Comparison of ENCODE assay signal across 10 cellular contexts in the genomic region with DNA sequence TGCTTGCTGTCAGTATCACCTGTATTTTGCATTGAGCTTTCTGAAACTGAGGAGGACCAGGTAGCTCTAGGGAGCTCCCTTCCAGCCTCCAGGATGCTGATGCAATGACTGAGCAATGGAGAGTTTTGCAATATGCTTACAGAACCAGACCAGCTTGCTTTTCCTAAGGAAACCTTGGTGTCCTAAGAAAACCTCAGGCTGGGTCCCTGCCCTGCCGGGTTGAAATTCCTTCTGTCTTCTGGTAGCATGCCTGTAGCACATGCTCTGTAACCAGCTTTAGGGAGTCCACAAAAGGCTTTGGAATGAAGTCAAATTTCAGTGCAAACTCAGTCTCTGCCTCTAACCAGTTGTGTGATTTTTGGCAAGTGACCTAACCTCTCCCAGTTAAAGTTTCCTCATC.
DNase-seq lines count a peak whose midpoint lies in the region; ATAC-seq and TF ChIP-seq lines count a peak whose summit lies in the region.
"Had no signal": no experiment of that assay in that cellular context is flagged by ENCODE, and none has a peak within 500 bp of the region (broad histone marks: within the 10 kb centered on the region; RNA-seq: fewer than 3 reads in every experiment).

No MANE protein-coding gene starts in this region.

- no peak for TF ChIP-seq POLR2A in suprapubic skin (IDR thresholded peaks at IDR 0.05)

- H3K27ac ChIP-seq in suprapubic skin: peak overlapping the region; percentile 44

- no peaks in the 10 kb centered on the region for H3K36me3 ChIP-seq in suprapubic skin

- TF ChIP-seq EP300 in suprapubic skin (IDR thresholded peaks at IDR 0.05): no peak

- H3K27me3 ChIP-seq in suprapubic skin: no peaks in the 10 kb centered on the region

- ATAC-seq in left cardiac atrium: peak; percentile 90 to 94
- ATAC-seq in HG03342 (IDR thresholded peaks at IDR 0.05; ENCODE audit: unreplicated experiment): no peak
- no peak for ATAC-seq in GM19463 (IDR thresholded peaks at IDR 0.05; ENCODE audit: unreplicated experiment)
- no peak for ATAC-seq in GM21381 (IDR thresholded peaks at IDR 0.05; ENCODE audit: unreplicated experiment)

- no peak overlapping the region for H3K4me3 ChIP-seq in HFF-Myc (replicated peaks; ENCODE audit: low read depth, low read length)
- H3K4me3 ChIP-seq in suprapubic skin: no peak overlapping the region

- intact Hi-C loops in left cardiac atrium (cut with DNase I): no loop called here

- WGBS in suprapubic skin: 27% methylated on average over 1 of the region's 1 CpG

- peaks cover 2% of the 10 kb centered on the region for H3K9me3 ChIP-seq in suprapubic skin

- H3K4me1 ChIP-seq in suprapubic skin: peaks cover 13% of the 10 kb centered on the region

- TF ChIP-seq CTCF in HFF-Myc (IDR thresholded peaks at IDR 0.05; ENCODE audit: low read depth, low read length, missing control alignments) (no peak), suprapubic skin (IDR thresholded peaks at IDR 0.05) (no peak)

- DNase-seq in HFF-Myc (ENCODE audit: extremely low read depth, low read depth) (peak; percentile 75), T1000 (lab: John Stamatoyannopoulos, UW) (peak; percentile 6), left cardiac atrium (peak; percentile 60), suprapubic skin (ENCODE audit: low spot score in 2 of 2) (peak; percentile 84 to 89), retina (no peak)
- DNase-seq: activated naive CD4-positive, alpha-beta T cell treated with Interleukin-2 at 50 U/mL for 16 hours; NCI-H2081 treated with DMSO at 0.1 percent for 48 hours had no signal

Comparison
In these comparisons a context has a peak if more than half of its experiments do, and no peak if none do; other contexts are left out.
1. ATAC-seq: peak in left cardiac atrium (2 of 2); none in HG03342 (single experiment), GM19463 (single experiment) and GM21381 (single experiment).